ENCODE assay signal across 21 cellular contexts in genomic region chrX:79078114-79078513, GRCh38.
"Had no signal": no experiment of that assay in that cellular context is flagged by ENCODE, and none has a peak within 500 bp of the region (broad histone marks: within the 10 kb centered on the region; RNA-seq: fewer than 3 reads in every experiment).

No MANE protein-coding gene starts in this region.

- H3K4me1 ChIP-seq: foreskin keratinocyte, left lung, prostate gland, upper lobe of right lung had no signal

- H3K27me3 ChIP-seq: foreskin keratinocyte, upper lobe of right lung had no signal

- H3K27me3 Mint-ChIP-seq: activated CD4-positive, alpha-beta T cell treated with anti-CD3 and anti-CD28 coated beads, Interleukin-2, amount 10 ng/mL, durations not matched to agents 7 days and 5 days; activated naive CD8-positive, alpha-beta T cell treated with anti-CD3 and anti-CD28 coated beads, Interleukin-2, amount 50 U/mL, for 24 hours; dendritic cell treated with granulocyte-macrophage colony-stimulating factor and Interleukin-4, amounts not matched to agents 40 ng/mL and 50 ng/mL, for 4 days had no signal

- H3K36me3 ChIP-seq: left lung, prostate gland, thoracic aorta, upper lobe of right lung had no signal

- ATAC-seq: activated naive CD8-positive, alpha-beta T cell treated with anti-CD3 and anti-CD28 coated beads, Interleukin-2, amount 50 U/mL, for 24 hours; activated T-cell treated with anti-CD3 and anti-CD28 coated beads, Interleukin-2, amount 50 U/mL, for 4 hours; foreskin keratinocyte; left lung; natural killer cell; upper lobe of right lung had no signal

- H3K4me1 Mint-ChIP-seq: mesothelial cell of epicardium had no signal

- H3K27ac Mint-ChIP-seq: activated CD4-positive, alpha-beta T cell treated with anti-CD3 and anti-CD28 coated beads, Interleukin-2, amount 10 ng/mL, durations not matched to agents 7 days and 5 days; activated naive CD8-positive, alpha-beta T cell treated with anti-CD3 and anti-CD28 coated beads, Interleukin-2, amount 50 U/mL, for 24 hours; dendritic cell treated with granulocyte-macrophage colony-stimulating factor and Interleukin-4, amounts not matched to agents 40 ng/mL and 50 ng/mL, for 4 days; mesothelial cell of epicardium; natural killer cell; T-helper 2 cell treated with Interferon-gamma antibody and Interleukin-4, amounts not matched to agents 5 μg/mL and 100 μg/mL, for 36 hours had no signal

- DNase-seq: activated CD4-positive, alpha-beta T cell treated with anti-CD3 and anti-CD28 coated beads, Interleukin-2, amount 10 ng/mL, durations not matched to agents 7 days and 5 days; activated CD4-positive, CD25-positive, alpha-beta regulatory T cell treated with anti-CD3 and anti-CD28 coated beads, Interleukin-2, amount 50 U/mL, for 72 hours; activated CD8-positive, alpha-beta memory T cell treated with anti-CD3 and anti-CD28 coated beads, Interleukin-2, amount 50 U/mL, for 4 hours; activated naive CD4-positive, alpha-beta T cell treated with Interleukin-2 at 50 U/mL for 16 hours; activated naive CD8-positive, alpha-beta T cell treated with anti-CD3 and anti-CD28 coated beads, Interleukin-2, amount 50 U/mL, for 24 hours; activated T-cell treated with anti-CD3 and anti-CD28 coated beads, Interleukin-2, amount 50 U/mL, for 4 hours; effector CD4-positive, alpha-beta T cell; foreskin keratinocyte; kidney; left lung; natural killer cell; stimulated activated CD4-positive, alpha-beta T cell treated with anti-CD3 and anti-CD28 coated beads, Interleukin-4, amount 100 ng/mL, for 1 hour; stimulated activated naive CD4-positive, alpha-beta T cell; upper lobe of right lung had no signal

- H3K9me3 Mint-ChIP-seq: activated T-cell treated with anti-CD3 and anti-CD28 coated beads, Interleukin-2, amount 50 U/mL, for 4 hours; dendritic cell treated with granulocyte-macrophage colony-stimulating factor and Interleukin-4, amounts not matched to agents 40 ng/mL and 50 ng/mL, for 4 days; natural killer cell had no signal

- H3K4me3 ChIP-seq: left lung, lung, prostate gland, thoracic aorta, upper lobe of right lung had no signal

- H3K9me3 ChIP-seq: left lung, prostate gland, thoracic aorta, upper lobe of right lung had no signal

- H3K4me3 Mint-ChIP-seq: activated CD4-positive, alpha-beta T cell treated with anti-CD3 and anti-CD28 coated beads, Interleukin-2, amount 10 ng/mL, durations not matched to agents 7 days and 5 days; activated naive CD8-positive, alpha-beta T cell treated with anti-CD3 and anti-CD28 coated beads, Interleukin-2, amount 50 U/mL, for 24 hours; activated T-cell treated with anti-CD3 and anti-CD28 coated beads, Interleukin-2, amount 50 U/mL, for 4 hours; dendritic cell treated with granulocyte-macrophage colony-stimulating factor and Interleukin-4, amounts not matched to agents 40 ng/mL and 50 ng/mL, for 4 days; mesothelial cell of epicardium; natural killer cell; T-helper 2 cell treated with Interferon-gamma antibody and Interleukin-4, amounts not matched to agents 5 μg/mL and 100 μg/mL, for 36 hours had no signal

- H3K36me3 Mint-ChIP-seq: mesothelial cell of epicardium, natural killer cell had no signal

- H3K27ac ChIP-seq: foreskin keratinocyte, left lung, prostate gland, thoracic aorta, upper lobe of right lung, VCaP had no signal
